18 cellular contexts compared by ENCODE assay signal in genomic region chr6:108922499-108922898, GRCh38.
DNase-seq lines count a peak whose midpoint lies in the region; ATAC-seq, FAIRE-seq and TF ChIP-seq lines count a peak whose summit lies in the region.
"Had no signal": no experiment of that assay in that cellular context is flagged by ENCODE, and none has a peak within 500 bp of the region (broad histone marks: within the 10 kb centered on the region; RNA-seq: fewer than 3 reads in every experiment).

No MANE protein-coding gene starts in this region.

- H3K27me3 ChIP-seq in BLaER1 (no peaks in the 10 kb centered on the region), GM23338 (ENCODE audit: insufficient read depth) (no peaks in the 10 kb centered on the region), H1 (replicated peaks in 1 of 4; ENCODE audit: control insufficient read depth in 3 of 4, extremely low read depth in 1 of 4, insufficient read depth in 3 of 4, low read length in 3 of 4) (no peaks in the 10 kb centered on the region), thyroid gland (no peaks in the 10 kb centered on the region)

- no peak overlapping the region for H3K18ac ChIP-seq in H1 (ENCODE audit: extremely low read depth, low read length)

- H3K56ac ChIP-seq in H1 (replicated peaks; ENCODE audit: insufficient read length, low read depth, low read length) = no peak overlapping the region

- no peak overlapping the region for H4K8ac ChIP-seq in H1 (ENCODE audit: extremely low read depth, insufficient read depth, low read length)

- no peak overlapping the region for H3K4ac ChIP-seq in H1 (replicated peaks; ENCODE audit: insufficient read length, low read depth, low read length)

- H3K9ac ChIP-seq in BLaER1 (no peak overlapping the region), H1 (replicated peaks in 1 of 4; ENCODE audit: extremely low read depth in 1 of 4, low read depth in 3 of 4, low read length in 3 of 4) (no peak overlapping the region)

- H3K79me2 ChIP-seq in GM23338 (replicated peaks; ENCODE audit: insufficient read depth) (no peaks in the 10 kb centered on the region), H1 (ENCODE audit: control insufficient read depth in 1 of 2, insufficient read depth in 2 of 2, low read length in 2 of 2) (no peaks in the 10 kb centered on the region)

- no peak for TF ChIP-seq EP300 in H1 (IDR thresholded peaks at IDR 0.05; ENCODE audit: borderline replicate concordance in 1 of 2, low read depth in 2 of 2, low read length in 2 of 2)

- no peak overlapping the region for H3K4me3 ChIP-seq in BLaER1
- no peak overlapping the region for H3K4me3 ChIP-seq in GM23338
- no peak overlapping the region for H3K4me3 ChIP-seq in H1 (ENCODE audit: extremely low read depth in 1 of 4, insufficient read depth in 2 of 4, low read depth in 3 of 4, low read length in 4 of 4)
- no peak overlapping the region for H3K4me3 ChIP-seq in thyroid gland (replicated peaks in 1 of 3)

- H3K4me2 ChIP-seq in BLaER1 = peak overlapping the region; percentile 81
- peak overlapping the region; percentile 53 for H3K4me2 ChIP-seq in GM23338
- H3K4me2 ChIP-seq in H1 (ENCODE audit: insufficient read depth in 1 of 2, low read depth in 2 of 2, low read length in 2 of 2) = no peak overlapping the region

- DNase-seq in GM23338 (ENCODE audit: low spot score) = no peak
- DNase-seq in H1 (ENCODE audit: low read depth in 1 of 2, low spot score in 2 of 2) = no peak
- no peak for DNase-seq in thyroid gland
- no peak for DNase-seq in GM19240 (ENCODE audit: insufficient read length, low spot score)
- DNase-seq in NOMO-1 treated with DMSO at 0.1 percent for 48 hours (lab: John Stamatoyannopoulos, UW; ENCODE audit: unreplicated experiment) = no peak
- no peak for DNase-seq in AG20443 (ENCODE audit: low spot score)
- DNase-seq: ACHN; Caco-2; CD8-positive, alpha-beta memory T cell; DMS53; GF-D8; HCEC 1CT; HFFc6 had no signal

- intact Hi-C loops in thyroid gland (cut with DNase I) = no loop called here

- H3K23ac ChIP-seq in H1 (ENCODE audit: insufficient read length) = no peak overlapping the region

- H3K9me3 ChIP-seq in BLaER1 (peaks cover 8% of the 10 kb centered on the region), H1 (ENCODE audit: insufficient read depth in 2 of 2, low read depth in 1 of 2, low read length in 1 of 2) (no peaks in the 10 kb centered on the region), thyroid gland (no peaks in the 10 kb centered on the region)
- H3K9me3 ChIP-seq: Caco-2 had no signal

- no peaks in the 10 kb centered on the region for H3F3A ChIP-seq in GM23338 (replicated peaks; ENCODE audit: low read depth)

- no peak overlapping the region for H2BK15ac ChIP-seq in H1 (ENCODE audit: low read length)

- CTCF ChIA-PET in H1 (lab: Charles Lee; ENCODE audit: partially characterized antibody) = interaction anchor here (0.5 to 1.7 kb wide), 4 partner anchors 9 to 1750 kb away, joined by 3 to 6 read pairs (median 3); no protein-coding TSS in a partner anchor

- no peak overlapping the region for H3K14ac ChIP-seq in H1 (ENCODE audit: insufficient read length)

- no peak for FAIRE-seq in H1 (lab: Jason Lieb, UNC)
- FAIRE-seq: HepG2, HTR-8/SVneo had no signal

- H3K36me3 Mint-ChIP-seq in GM23338 (ENCODE audit: low read depth) = no peaks in the 10 kb centered on the region; the same call in 2 of the 3 replicates

- H3K23me2 ChIP-seq in H1 (ENCODE audit: low read depth, low read length) = no peaks in the 10 kb centered on the region

- H3K9me3 Mint-ChIP-seq in GM23338 = no peaks in the 10 kb centered on the region
- H3K9me3 Mint-ChIP-seq: CD8-positive, alpha-beta memory T cell; HFFc6 had no signal

- no peak overlapping the region for H4K91ac ChIP-seq in H1 (replicated peaks; ENCODE audit: insufficient read length, low read length)

- H2BK120ac ChIP-seq in H1 (replicated peaks; ENCODE audit: low read depth, low read length) = no peak overlapping the region

- peaks cover 50% of the 10 kb centered on the region for H3K4me1 ChIP-seq in BLaER1
- H3K4me1 ChIP-seq in GM23338 (ENCODE audit: insufficient read depth) = peaks cover 39% of the 10 kb centered on the region
- peaks cover 0 to 17% (median 4%) of the 10 kb centered on the region in 4 experiments; a peak in 4 of 7 replicates for H3K4me1 ChIP-seq in H1 (replicated peaks in 1 of 4; ENCODE audit: control insufficient read depth in 3 of 4, insufficient read depth in 4 of 4, low read length in 3 of 4)
- peaks cover 6 to 25% of the 10 kb centered on the region in 2 donors for H3K4me1 ChIP-seq in thyroid gland
- H3K4me1 ChIP-seq: Caco-2 had no signal

- TF ChIP-seq RAD21 in H1 (IDR thresholded peaks at IDR 0.05 in 1 of 2, conservative IDR thresholded peaks at IDR 0.05 in 1 of 2; ENCODE audit: low read depth in 2 of 2, low read length in 2 of 2) = no peak

- no peak overlapping the region for H4K5ac ChIP-seq in H1 (ENCODE audit: insufficient read length, low read depth, low read length)

- H3K4me1 Mint-ChIP-seq in GM23338 = peaks cover 38% of the 10 kb centered on the region

- no peaks in the 10 kb centered on the region for H3K79me1 ChIP-seq in H1 (ENCODE audit: low read depth, low read length)

- no peak overlapping the region for H2AFZ ChIP-seq in GM23338
- peak overlapping the region; percentile 36; the same call in 1 of the 2 replicates for H2AFZ ChIP-seq in H1 (ENCODE audit: low read length)

- H3K36me3 ChIP-seq in BLaER1 (no peaks in the 10 kb centered on the region), GM23338 (ENCODE audit: insufficient read depth) (no peaks in the 10 kb centered on the region), H1 (ENCODE audit: control insufficient read depth in 2 of 4, insufficient read depth in 4 of 4, low read length in 3 of 4) (no peaks in the 10 kb centered on the region), thyroid gland (no peaks in the 10 kb centered on the region)

- H3K4me3 Mint-ChIP-seq in GM23338 = no peak overlapping the region
- H3K4me3 Mint-ChIP-seq: B cell, CD14-positive monocyte, HFFc6 had no signal

- no peak for TF ChIP-seq POLR2A in H1 (IDR thresholded peaks at IDR 0.05; ENCODE audit: control extremely low read depth in 1 of 2, low read depth in 2 of 2, low read length in 2 of 2)
- no peak for TF ChIP-seq POLR2A in thyroid gland (IDR thresholded peaks at IDR 0.05)

- no peak overlapping the region for H2BK5ac ChIP-seq in H1 (ENCODE audit: low read depth, low read length)

- no peak overlapping the region for H2BK12ac ChIP-seq in H1 (ENCODE audit: low read depth, low read length)

- TF ChIP-seq CTCF in GM23338 (conservative IDR thresholded peaks at IDR 0.05; ENCODE audit: low read depth in 2 of 2) (no peak), H1 (IDR thresholded peaks at IDR 0.05; ENCODE audit: control extremely low read depth in 1 of 3, insufficient read depth in 1 of 3, low read depth in 1 of 3, low read length in 3 of 3) (no peak), thyroid gland (IDR thresholded peaks at IDR 0.05) (no peak)

- H3K27me3 Mint-ChIP-seq in GM23338 (ENCODE audit: insufficient read depth, low read depth, poor library complexity) = peaks cover 14% of the 10 kb centered on the region
- H3K27me3 Mint-ChIP-seq: B cell had no signal

- peaks cover 7% of the 10 kb centered on the region; the same call in 1 of the 2 replicates for H3K9me2 ChIP-seq in GM23338 (ENCODE audit: insufficient read depth)

- no peak overlapping the region for H2BK20ac ChIP-seq in H1 (ENCODE audit: low read length)

- H3K27ac Mint-ChIP-seq in GM23338 = no peak overlapping the region
- H3K27ac Mint-ChIP-seq: B cell, CD14-positive monocyte, HFFc6 had no signal

- H4K20me1 ChIP-seq in BLaER1 = no peaks in the 10 kb centered on the region
- no peaks in the 10 kb centered on the region for H4K20me1 ChIP-seq in GM23338 (replicated peaks; ENCODE audit: insufficient read depth)
- H4K20me1 ChIP-seq in H1 (replicated peaks in 1 of 2; ENCODE audit: control insufficient read depth in 1 of 2, insufficient read depth in 2 of 2, low read length in 2 of 2) = no peaks in the 10 kb centered on the region

- H3K27ac ChIP-seq in BLaER1 (no peak overlapping the region), GM23338 (ENCODE audit: low read depth) (no peak overlapping the region), H1 (ENCODE audit: low read depth, low read length) (no peak overlapping the region), thyroid gland (peak overlapping the region in 2 of 3 donors; percentile 47 to 54)

- no peak overlapping the region for H2AK5ac ChIP-seq in H1 (ENCODE audit: low read depth, low read length)

- no peak for ATAC-seq in GM23338
- ATAC-seq: HepG2 had no signal

- POLR2A ChIA-PET in H1 (lab: Charles Lee; ENCODE audit: partially characterized antibody) = no interaction called here

TF ChIP-seq in GM23338, 12 proteins besides CTCF, POLR2A, EP300 and RAD21 (continues in another document):
- TF ChIP-seq ETS1 (IDR thresholded peaks at IDR 0.05) = no peak
- TF ChIP-seq POLR2AphosphoS5 (IDR thresholded peaks at IDR 0.05; ENCODE audit: low read depth) = no peak
- TF ChIP-seq STAT1 (IDR thresholded peaks at IDR 0.05; ENCODE audit: unreplicated experiment) = no peak

TF ChIP-seq in H1, 55 proteins besides CTCF, POLR2A, EP300 and RAD21:
- TF ChIP-seq NANOG (IDR thresholded peaks at IDR 0.05; ENCODE audit: insufficient read depth, low read depth, low read length, poor library complexity, severe bottlenecking) (no peak), TBP (IDR thresholded peaks at IDR 0.05; ENCODE audit: low read depth, low read length) (no peak)
TF ChIP-seq in H1: peak in this region for 0.

Comparison
In these comparisons a context has a peak if more than half of its experiments do, and no peak if none do; other contexts are left out.
1. H3K27ac ChIP-seq: peak in thyroid gland (2 of 3); none in BLaER1 (single experiment), GM23338 (single experiment) and H1 (single experiment).
2. H3K4me2 ChIP-seq: peak in BLaER1 (single experiment) and GM23338 (single experiment); none in H1 (0 of 2).